14 cellular contexts compared by ENCODE assay signal in genomic region chr2:240277073-240277806, GRCh38.
DNase-seq lines count a peak whose midpoint lies in the region; ATAC-seq lines count a peak whose summit lies in the region.
"Had no signal": no experiment of that assay in that cellular context is flagged by ENCODE, and none has a peak within 500 bp of the region (broad histone marks: within the 10 kb centered on the region; RNA-seq: fewer than 3 reads in every experiment).

No MANE protein-coding gene starts in this region.

- H3K4me3 ChIP-seq in right cardiac atrium (ENCODE audit: low read length), result no peak overlapping the region
- H3K4me3 ChIP-seq: BLaER1, gastrocnemius medialis, vagina had no signal

- H3K27ac ChIP-seq in right cardiac atrium (ENCODE audit: low read length), result no peak overlapping the region
- H3K27ac ChIP-seq: BLaER1, vagina had no signal

- H3K4me1 ChIP-seq in right cardiac atrium (ENCODE audit: control insufficient read depth, insufficient read depth, low read length), result no peaks in the 10 kb centered on the region
- H3K4me1 ChIP-seq: vagina had no signal

- intact Hi-C loops in right cardiac atrium (cut with DNase I), result no loop called here
- intact Hi-C loops in Right ventricle myocardium inferior (cut with DNase I), result no loop called here

- H3K27me3 ChIP-seq in right cardiac atrium (ENCODE audit: control insufficient read depth, insufficient read depth), result no peaks in the 10 kb centered on the region
- H3K27me3 ChIP-seq: BLaER1, gastrocnemius medialis, vagina had no signal

- ATAC-seq in right cardiac atrium (peak; percentile 68 to 71), Right ventricle myocardium inferior (no peak), HG02588 (IDR thresholded peaks at IDR 0.05; ENCODE audit: unreplicated experiment) (no peak)

- WGBS in right cardiac atrium, result 59% methylated on average over 8 of the region's 8 CpGs

- DNase-seq in right cardiac atrium (no peak), Right ventricle myocardium inferior (ENCODE audit: missing footprints) (no peak), astrocyte of the hippocampus (ENCODE audit: low read depth, low spot score) (peak; percentile 70), glomerular visceral epithelial cell (ENCODE audit: extremely low spot score) (peak; percentile 16), amygdala (lab: John Stamatoyannopoulos, UW) (no peak), GF-D8 (lab: John Stamatoyannopoulos, UW) (no peak), DMS53 treated with DMSO at 0.1 percent for 48 hours (lab: John Stamatoyannopoulos, UW; ENCODE audit: unreplicated experiment) (no peak)
- DNase-seq: gastrocnemius medialis, GDM1, left cardiac atrium, NCI-H524 treated with DMSO at 0.1 percent for 48 hours had no signal

- H3K9me3 ChIP-seq in right cardiac atrium (ENCODE audit: control insufficient read depth, low read length), result no peaks in the 10 kb centered on the region
- H3K9me3 ChIP-seq: vagina had no signal

Comparison
In these comparisons a context has a peak if more than half of its experiments do, and no peak if none do; other contexts are left out.
1. ATAC-seq: peak in right cardiac atrium (2 of 2); none in Right ventricle myocardium inferior (single experiment) and HG02588 (single experiment).
2. DNase-seq: peak in astrocyte of the hippocampus (single experiment) and glomerular visceral epithelial cell (single experiment); none in right cardiac atrium (0 of 3), Right ventricle myocardium inferior (single experiment), amygdala (0 of 56), GF-D8 (single experiment) and DMS53 treated with DMSO at 0.1 percent for 48 hours (single experiment).